In genomic region chr9:112764344-112764743, GRCh38 we compare ENCODE assay signal across 16 cellular contexts. TPM values are rescaled to one million over a fixed set of nuclear protein-coding genes. Genes with fewer than 3 reads are reported as not detected.
DNase-seq lines count a peak whose midpoint lies in the region; ATAC-seq and TF ChIP-seq lines count a peak whose summit lies in the region.
"Had no signal": no experiment of that assay in that cellular context is flagged by ENCODE, and none has a peak within 500 bp of the region (broad histone marks: within the 10 kb centered on the region; RNA-seq: fewer than 3 reads in every experiment).

No MANE protein-coding gene starts in this region.

- H3K9me3 Mint-ChIP-seq in CD14-positive monocyte (peaks cover 0 to 7% (median 6%) of the 10 kb centered on the region in 7 donors), memory B cell (peaks cover 4% of the 10 kb centered on the region), immature natural killer cell (peaks cover 0 to 7% (median 0%) of the 10 kb centered on the region in 6 donors)

- peak overlapping the region in 4 of 7 donors; percentile 32 to 68 (median 52) for H3K27ac Mint-ChIP-seq in CD14-positive monocyte
- peak overlapping the region; percentile 11 for H3K27ac Mint-ChIP-seq in memory B cell
- peak overlapping the region in 1 of 6 donors; percentile 24 for H3K27ac Mint-ChIP-seq in immature natural killer cell
- H3K27ac Mint-ChIP-seq: activated CD4-positive, alpha-beta memory T cell treated with anti-CD3 and anti-CD28 coated beads for 36 hours; activated naive CD4-positive, alpha-beta T cell treated with anti-CD3 and anti-CD28 coated beads, Interleukin-2, amount 10 ng/mL, durations not matched to agents 7 days and 5 days; B cell had no signal

- intact Hi-C loops in CD14-positive monocyte (cut with micrococcal nuclease), result no loop called here

- H3K4me3 ChIP-seq in MG63, result no peak overlapping the region

- H3K4me3 Mint-ChIP-seq in CD14-positive monocyte (no peak overlapping the region), memory B cell (no peak overlapping the region), immature natural killer cell (no peak overlapping the region)
- H3K4me3 Mint-ChIP-seq: activated CD4-positive, alpha-beta memory T cell treated with anti-CD3 and anti-CD28 coated beads for 36 hours; activated naive CD4-positive, alpha-beta T cell treated with anti-CD3 and anti-CD28 coated beads, Interleukin-2, amount 10 ng/mL, durations not matched to agents 7 days and 5 days; B cell; naive thymus-derived CD8-positive, alpha-beta T cell had no signal

- H3K27me3 Mint-ChIP-seq in CD14-positive monocyte (ENCODE audit: low read depth in 3 of 3) (peaks cover 0 to 2% (median 2%) of the 10 kb centered on the region in 3 donors), memory B cell (no peaks in the 10 kb centered on the region), immature natural killer cell (ENCODE audit: low read depth in 3 of 3) (peaks cover 0 to 5% (median 0%) of the 10 kb centered on the region in 3 donors)
- H3K27me3 Mint-ChIP-seq: activated CD4-positive, alpha-beta memory T cell treated with anti-CD3 and anti-CD28 coated beads for 36 hours; activated naive CD4-positive, alpha-beta T cell treated with anti-CD3 and anti-CD28 coated beads, Interleukin-2, amount 10 ng/mL, durations not matched to agents 7 days and 5 days; B cell; naive thymus-derived CD8-positive, alpha-beta T cell had no signal

- peaks cover 20% of the 10 kb centered on the region in 2 donors for H3K36me3 Mint-ChIP-seq in CD14-positive monocyte
- peaks cover 13% of the 10 kb centered on the region for H3K36me3 Mint-ChIP-seq in memory B cell
- peaks cover 9 to 19% (median 13%) of the 10 kb centered on the region in 3 donors for H3K36me3 Mint-ChIP-seq in immature natural killer cell

- no peak for TF ChIP-seq CTCF in CD14-positive monocyte (IDR thresholded peaks at IDR 0.05)

- peaks cover 5% of the 10 kb centered on the region; the same call in 1 of the 2 replicates for H3K36me3 ChIP-seq in MG63

- ATAC-seq in memory B cell (ENCODE audit: low read depth) (no peak), GM21737 (IDR thresholded peaks at IDR 0.05; ENCODE audit: unreplicated experiment) (no peak), GM18502 (IDR thresholded peaks at IDR 0.05; ENCODE audit: poor library complexity, unreplicated experiment) (no peak)
- ATAC-seq: naive thymus-derived CD8-positive, alpha-beta T cell; SK-N-SH treated with all-trans-retinoic acid at 6 μM for 48 hours had no signal

- no peaks in the 10 kb centered on the region for H3K27me3 ChIP-seq in MG63

- H3K4me1 Mint-ChIP-seq in CD14-positive monocyte, result peaks cover 29% of the 10 kb centered on the region
- peaks cover 22% of the 10 kb centered on the region for H3K4me1 Mint-ChIP-seq in memory B cell
- peaks cover 15 to 19% of the 10 kb centered on the region in 2 donors for H3K4me1 Mint-ChIP-seq in immature natural killer cell

- DNase-seq in CD14-positive monocyte (ENCODE audit: low spot score), result no peak
- peak; percentile 87 for DNase-seq in MG63
- peak; percentile 56 for DNase-seq in dedifferentiated amniotic fluid mesenchymal stem cell (ENCODE audit: extremely low spot score)
- DNase-seq in memory B cell (ENCODE audit: low spot score in 2 of 2), result no peak
- no peak for DNase-seq in NCI-H748 treated with DMSO at 0.1 percent for 48 hours (lab: John Stamatoyannopoulos, UW)
- DNase-seq in immature natural killer cell, result no peak
- DNase-seq: activated CD4-positive, alpha-beta memory T cell treated with anti-CD3 and anti-CD28 coated beads for 36 hours; activated naive CD4-positive, alpha-beta T cell treated with anti-CD3 and anti-CD28 coated beads, Interleukin-2, amount 10 ng/mL, durations not matched to agents 7 days and 5 days; MM.1S; naive thymus-derived CD8-positive, alpha-beta T cell; NCI-H774; stimulated activated CD4-positive, alpha-beta T cell treated with anti-CD3 and anti-CD28 coated beads, Interleukin-2, amount 100 ng/mL, for 48 hours had no signal

- H3K9me3 ChIP-seq in MG63, result no peaks in the 10 kb centered on the region

RNA-seq across cellular contexts. Expression of gene SNX30, which starts 13.8 kb away (rescaled TPM):
- polyA plus RNA-seq in CD14-positive monocyte, result 10 to 100 TPM; 10.3 to 10.4 TPM
- total RNA-seq in MG63 (2014; rRNA removed; shearing (Covaris generic); ENCODE audit: low replicate concordance), result 5.8 and 31.5 TPM in 2 replicates
- 1 to 10 TPM; 1.1 to 3.1 (median 2.1) TPM for polyA plus RNA-seq in immature natural killer cell

RNA-seq across cellular contexts. Expression of gene INIP, which starts 46.4 kb away (rescaled TPM):
- 10 to 100 TPM; 49.0 to 53.0 TPM for polyA plus RNA-seq in CD14-positive monocyte
- 18.0 and 18.4 TPM in 2 replicates for total RNA-seq in MG63 (2014; rRNA removed; shearing (Covaris generic); ENCODE audit: low replicate concordance)
- 10 to 100 TPM; 27.9 to 39.6 (median 34.3) TPM for polyA plus RNA-seq in immature natural killer cell

Comparison
In these comparisons a context has a peak if more than half of its experiments do, and no peak if none do; other contexts are left out.
1. DNase-seq: peak in MG63 (single experiment) and dedifferentiated amniotic fluid mesenchymal stem cell (single experiment); none in CD14-positive monocyte (single experiment), memory B cell (0 of 2), NCI-H748 treated with DMSO at 0.1 percent for 48 hours (single experiment) and immature natural killer cell (0 of 3).